Comparison of ENCODE assay signal across 8 cellular contexts in the genomic region with DNA sequence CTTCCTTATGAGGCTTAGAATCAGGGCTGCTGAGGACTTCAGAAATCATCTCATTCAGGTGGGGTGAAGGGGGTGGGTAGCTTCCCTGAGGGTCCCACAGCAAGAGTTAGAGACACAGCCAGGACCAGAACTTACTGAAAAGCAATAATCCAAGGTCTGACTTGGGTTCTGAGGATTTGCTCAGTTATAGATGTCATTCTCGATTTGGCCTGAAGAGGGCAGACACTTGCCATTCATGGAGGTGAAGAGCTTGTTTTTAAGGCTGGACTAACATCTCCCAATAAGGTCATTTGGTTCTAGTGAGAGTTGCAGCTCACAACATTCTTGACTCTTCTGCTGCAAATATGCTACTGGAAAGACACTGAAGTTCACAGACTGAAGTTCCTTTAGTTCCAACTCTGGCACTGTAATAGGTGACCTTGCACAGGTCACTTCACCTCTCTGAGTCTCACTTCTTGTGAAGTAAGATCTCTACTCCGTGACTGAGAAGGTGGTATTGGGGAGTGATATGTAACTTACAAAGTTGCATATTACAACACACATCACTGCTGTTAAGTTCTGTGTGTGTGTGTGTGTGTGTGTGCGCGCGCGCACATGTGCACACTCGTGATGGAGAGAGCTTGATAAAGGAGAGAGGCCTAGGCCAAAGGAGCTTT.
DNase-seq lines count a peak whose midpoint lies in the region; ATAC-seq and TF ChIP-seq lines count a peak whose summit lies in the region.

No MANE protein-coding gene starts in this region.

- H3K27me3 ChIP-seq in Peyer's patch (no peaks in the 10 kb centered on the region), right lobe of liver (no peaks in the 10 kb centered on the region), thoracic aorta (replicated peaks; ENCODE audit: insufficient read depth) (no peaks in the 10 kb centered on the region)

- H3K4me1 ChIP-seq in Peyer's patch (no peaks in the 10 kb centered on the region), right lobe of liver (no peaks in the 10 kb centered on the region), thoracic aorta (ENCODE audit: control insufficient read depth in 1 of 2, low read depth in 2 of 2) (peaks cover 4 to 27% of the 10 kb centered on the region in 2 donors)

- peaks cover 0 to 5% (median 0%) of the 10 kb centered on the region in 3 donors for H3K36me3 ChIP-seq in Peyer's patch
- H3K36me3 ChIP-seq in right lobe of liver: no peaks in the 10 kb centered on the region
- H3K36me3 ChIP-seq in thoracic aorta: no peaks in the 10 kb centered on the region

- TF ChIP-seq POLR2A in Peyer's patch (IDR thresholded peaks at IDR 0.05) (no peak), right lobe of liver (IDR thresholded peaks at IDR 0.05) (no peak)

- TF ChIP-seq CTCF in Peyer's patch (IDR thresholded peaks at IDR 0.05): peak; percentile 31 to 93 (median 84)
- peak; percentile 81 for TF ChIP-seq CTCF in choroid plexus epithelial cell (conservative IDR thresholded peaks at IDR 0.05; ENCODE audit: low read depth, low read length)
- peak; percentile 70 to 94 (median 75) for TF ChIP-seq CTCF in right lobe of liver (IDR thresholded peaks at IDR 0.05)
- peak; percentile 86 for TF ChIP-seq CTCF in thoracic aorta (IDR thresholded peaks at IDR 0.05)

- no peak overlapping the region for H3K4me3 ChIP-seq in Peyer's patch
- no peak overlapping the region for H3K4me3 ChIP-seq in choroid plexus epithelial cell (ENCODE audit: low read depth, low read length)
- no peak overlapping the region for H3K4me3 ChIP-seq in right lobe of liver
- no peak overlapping the region for H3K4me3 ChIP-seq in thoracic aorta

- H3K27ac ChIP-seq in Peyer's patch: peak overlapping the region in 1 of 4 donors; percentile 2
- H3K27ac ChIP-seq in right lobe of liver: no peak overlapping the region
- peak overlapping the region; percentile 25 to 56 for H3K27ac ChIP-seq in thoracic aorta

- no peaks in the 10 kb centered on the region for H3K9me3 ChIP-seq in Peyer's patch
- no peaks in the 10 kb centered on the region for H3K9me3 ChIP-seq in right lobe of liver
- H3K9me3 ChIP-seq in thoracic aorta: no peaks in the 10 kb centered on the region

- ATAC-seq in Right ventricle myocardium inferior: peak; percentile 40
- ATAC-seq in GM21737 (IDR thresholded peaks at IDR 0.05; ENCODE audit: unreplicated experiment): peak; percentile 70
- ATAC-seq in right lobe of liver: peak; percentile 90 to 95 (median 92)
- peak; percentile 79 for ATAC-seq in thoracic aorta (ENCODE audit: insufficient number of reproducible peaks, low FRiP score, low read depth)

- intact Hi-C loops in Right ventricle myocardium inferior (cut with DNase I) (loop anchor here (1.0 to 5.0 kb wide), 4 partner anchors 112 to 322 kb away; partner anchors contain the start of gene WLS), cardiac septum (cut with DNase I) (loop anchor here (1.0 to 5.0 kb wide), 2 partner anchors 112 to 222 kb away; partner anchors contain the start of gene WLS), right lobe of liver (cut with DNase I) (no loop called here)

- no peak for DNase-seq in Right ventricle myocardium inferior (ENCODE audit: missing footprints)
- no peak for DNase-seq in cardiac septum (ENCODE audit: low spot score)
- DNase-seq in KBM-7: peak; percentile 67
- DNase-seq in Peyer's patch: peak in 1 of 3 donors; percentile 56
- peak; percentile 95 for DNase-seq in choroid plexus epithelial cell (ENCODE audit: low read depth)
- peak in 1 of 3 donors; percentile 56 for DNase-seq in right lobe of liver
- DNase-seq in thoracic aorta (ENCODE audit: low spot score): peak; percentile 28

- WGBS in right lobe of liver (ENCODE audit: insufficient coverage, low coverage, low lambda C conversion rate, missing lambda C conversion rate): 36% methylated on average over 7 of the region's 7 CpGs

- in situ Hi-C loops in KBM-7 (cut with MboI; ENCODE audit: low pct_unique_long_range_greater_than_20kb, low sequenced_read_pairs): loop anchor here (25.0 kb wide), 2 partner anchors 217 to 558 kb away; no protein-coding TSS in a partner anchor

Comparison
In these comparisons a context has a peak if more than half of its experiments do, and no peak if none do; other contexts are left out.
1. ATAC-seq: peak in every context shown above with its lines; median percentile 92 in right lobe of liver; 79 in thoracic aorta; 70 in GM21737; 40 in Right ventricle myocardium inferior.
2. DNase-seq: peak in KBM-7 (single experiment), choroid plexus epithelial cell (single experiment) and thoracic aorta (single experiment); none in Right ventricle myocardium inferior (single experiment) and cardiac septum (single experiment).
3. H3K27ac ChIP-seq: peak in thoracic aorta (2 of 2); none in right lobe of liver (0 of 3).
4. intact Hi-C loops: an anchor here in Right ventricle myocardium inferior (1.0 to 5.0 kb wide) and cardiac septum (1.0 to 5.0 kb wide); none called in right lobe of liver.
5. Peak in every context shown above with its lines, with median percentiles within 50 percentile points of each other: CTCF ChIP-seq.